Comparison of ENCODE assay signal across 2 cellular contexts in the genomic region with DNA sequence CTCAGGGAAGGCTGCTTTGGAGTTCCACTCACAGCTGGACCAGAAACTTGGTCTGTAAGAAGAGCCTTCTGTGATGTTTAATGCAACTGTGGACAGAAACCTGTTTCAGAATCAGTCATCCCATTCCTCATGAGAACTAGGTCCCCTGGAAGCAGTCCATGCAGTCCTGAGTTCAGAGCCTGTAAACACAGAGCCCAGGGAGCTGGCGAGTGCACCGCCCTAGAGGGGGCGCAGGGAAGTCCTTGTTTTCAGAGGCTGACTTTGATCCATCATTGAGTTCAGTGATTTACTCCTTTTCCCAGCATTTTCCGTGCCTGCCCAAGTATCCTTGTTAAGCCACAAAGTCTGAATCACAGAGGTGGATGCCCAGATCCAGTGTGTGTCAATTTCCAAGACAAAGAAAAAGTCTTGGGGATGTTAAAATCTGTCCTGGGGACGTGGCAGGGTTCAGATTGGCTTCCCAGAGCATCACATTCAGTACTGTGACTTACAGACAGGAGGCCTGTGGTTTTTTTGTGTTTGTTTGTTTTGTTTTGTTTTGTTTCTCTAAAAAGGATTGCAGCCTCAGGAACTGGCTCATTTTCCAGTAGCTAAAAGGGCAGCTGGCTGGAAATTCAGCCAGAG.
A peak's percentile ranks its signal among the peaks of the same experiment; 100 is the strongest.
TF ChIP-seq lines count a peak whose summit lies in the region.

No MANE protein-coding gene starts in this region.

TF ChIP-seq in IMR-90, 13 proteins besides CTCF, POLR2A, EP300 and RAD21:
- no peak for TF ChIP-seq MAFK (IDR thresholded peaks at IDR 0.05; ENCODE audit: low read depth, low read length)
- TF ChIP-seq, protein P1, sequence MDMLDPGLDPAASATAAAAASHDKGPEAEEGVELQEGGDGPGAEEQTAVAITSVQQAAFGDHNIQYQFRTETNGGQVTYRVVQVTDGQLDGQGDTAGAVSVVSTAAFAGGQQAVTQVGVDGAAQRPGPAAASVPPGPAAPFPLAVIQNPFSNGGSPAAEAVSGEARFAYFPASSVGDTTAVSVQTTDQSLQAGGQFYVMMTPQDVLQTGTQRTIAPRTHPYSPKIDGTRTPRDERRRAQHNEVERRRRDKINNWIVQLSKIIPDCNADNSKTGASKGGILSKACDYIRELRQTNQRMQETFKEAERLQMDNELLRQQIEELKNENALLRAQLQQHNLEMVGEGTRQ (IDR thresholded peaks at IDR 0.05; ENCODE audit: low read depth, low read length): no peak
- TF ChIP-seq, protein P2, sequence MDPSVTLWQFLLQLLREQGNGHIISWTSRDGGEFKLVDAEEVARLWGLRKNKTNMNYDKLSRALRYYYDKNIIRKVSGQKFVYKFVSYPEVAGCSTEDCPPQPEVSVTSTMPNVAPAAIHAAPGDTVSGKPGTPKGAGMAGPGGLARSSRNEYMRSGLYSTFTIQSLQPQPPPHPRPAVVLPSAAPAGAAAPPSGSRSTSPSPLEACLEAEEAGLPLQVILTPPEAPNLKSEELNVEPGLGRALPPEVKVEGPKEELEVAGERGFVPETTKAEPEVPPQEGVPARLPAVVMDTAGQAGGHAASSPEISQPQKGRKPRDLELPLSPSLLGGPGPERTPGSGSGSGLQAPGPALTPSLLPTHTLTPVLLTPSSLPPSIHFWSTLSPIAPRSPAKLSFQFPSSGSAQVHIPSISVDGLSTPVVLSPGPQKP (IDR thresholded peaks at IDR 0.05; ENCODE audit: borderline replicate concordance, low read depth, low read length): no peak
- no peak for TF ChIP-seq RCOR1 (IDR thresholded peaks at IDR 0.05; ENCODE audit: insufficient replicate concordance, low read length)
- TF ChIP-seq MXI1 (IDR thresholded peaks at IDR 0.05; ENCODE audit: borderline replicate concordance, low read depth, low read length): no peak
- no peak for TF ChIP-seq RFX5 (IDR thresholded peaks at IDR 0.05; ENCODE audit: low read depth, low read length)
- no peak for TF ChIP-seq BHLHE40 (IDR thresholded peaks at IDR 0.05; ENCODE audit: low read depth, low read length)
- no peak for TF ChIP-seq CEBPB (IDR thresholded peaks at IDR 0.05; ENCODE audit: low read depth, low read length)
- no peak for TF ChIP-seq SMC3 (IDR thresholded peaks at IDR 0.05; ENCODE audit: low read depth, low read length)
- no peak for TF ChIP-seq CHD1 (IDR thresholded peaks at IDR 0.05; ENCODE audit: low read depth, low read length)
- no peak for TF ChIP-seq FOS (IDR thresholded peaks at IDR 0.05; ENCODE audit: low read depth, low read length)
- no peak for TF ChIP-seq MAZ (IDR thresholded peaks at IDR 0.05; ENCODE audit: borderline replicate concordance, low read depth, low read length)

TF ChIP-seq in K562, 482 proteins besides CTCF, POLR2A, EP300 and RAD21:
- no peak for TF ChIP-seq FOXJ2 (tag; IDR thresholded peaks at IDR 0.05)
- TF ChIP-seq, protein P3, sequence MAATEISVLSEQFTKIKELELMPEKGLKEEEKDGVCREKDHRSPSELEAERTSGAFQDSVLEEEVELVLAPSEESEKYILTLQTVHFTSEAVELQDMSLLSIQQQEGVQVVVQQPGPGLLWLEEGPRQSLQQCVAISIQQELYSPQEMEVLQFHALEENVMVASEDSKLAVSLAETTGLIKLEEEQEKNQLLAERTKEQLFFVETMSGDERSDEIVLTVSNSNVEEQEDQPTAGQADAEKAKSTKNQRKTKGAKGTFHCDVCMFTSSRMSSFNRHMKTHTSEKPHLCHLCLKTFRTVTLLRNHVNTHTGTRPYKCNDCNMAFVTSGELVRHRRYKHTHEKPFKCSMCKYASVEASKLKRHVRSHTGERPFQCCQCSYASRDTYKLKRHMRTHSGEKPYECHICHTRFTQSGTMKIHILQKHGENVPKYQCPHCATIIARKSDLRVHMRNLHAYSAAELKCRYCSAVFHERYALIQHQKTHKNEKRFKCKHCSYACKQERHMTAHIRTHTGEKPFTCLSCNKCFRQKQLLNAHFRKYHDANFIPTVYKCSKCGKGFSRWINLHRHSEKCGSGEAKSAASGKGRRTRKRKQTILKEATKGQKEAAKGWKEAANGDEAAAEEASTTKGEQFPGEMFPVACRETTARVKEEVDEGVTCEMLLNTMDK (IDR thresholded peaks at IDR 0.05; ENCODE audit: borderline replicate concordance, insufficient read depth, low read depth, low read length, poor library complexity, severe bottlenecking): peak; percentile 27
TF ChIP-seq in K562: peak in this region for 1.
